In the genomic region with DNA sequence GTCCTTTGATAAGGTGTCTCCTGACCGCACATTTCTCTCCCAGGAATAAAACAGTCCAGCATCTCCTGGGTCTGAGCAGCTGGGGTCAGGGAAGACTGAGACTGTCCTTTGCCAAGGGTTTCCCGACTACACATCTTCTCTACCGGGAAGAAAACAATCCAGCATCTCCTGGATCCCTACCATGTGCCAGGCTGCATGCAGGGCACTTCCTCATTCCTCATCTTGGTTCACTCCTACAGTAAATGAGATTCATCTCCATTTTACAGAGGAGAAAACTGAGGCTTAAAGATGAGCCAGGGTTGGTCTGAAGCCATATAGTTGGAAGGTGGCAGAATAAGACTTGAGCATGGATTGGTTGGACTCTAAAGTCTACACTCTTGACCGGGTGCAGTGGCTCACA, we compare ENCODE assay signal across 2 cellular contexts.
TF ChIP-seq lines count a peak whose summit lies in the region.

No MANE protein-coding gene starts in this region.

TF ChIP-seq in IMR-90, 13 proteins besides CTCF, POLR2A, EP300 and RAD21:
- no peak for TF ChIP-seq RFX5 (IDR thresholded peaks at IDR 0.05; ENCODE audit: low read depth, low read length)
- TF ChIP-seq FOS (IDR thresholded peaks at IDR 0.05; ENCODE audit: low read depth, low read length), result no peak
- no peak for TF ChIP-seq MAFK (IDR thresholded peaks at IDR 0.05; ENCODE audit: low read depth, low read length)
- TF ChIP-seq CHD1 (IDR thresholded peaks at IDR 0.05; ENCODE audit: low read depth, low read length), result no peak
- no peak for TF ChIP-seq MAZ (IDR thresholded peaks at IDR 0.05; ENCODE audit: borderline replicate concordance, low read depth, low read length)
- no peak for TF ChIP-seq SMC3 (IDR thresholded peaks at IDR 0.05; ENCODE audit: low read depth, low read length)
- TF ChIP-seq CEBPB (IDR thresholded peaks at IDR 0.05; ENCODE audit: low read depth, low read length), result no peak
- TF ChIP-seq RCOR1 (IDR thresholded peaks at IDR 0.05; ENCODE audit: insufficient replicate concordance, low read length), result no peak
- TF ChIP-seq, protein P1, sequence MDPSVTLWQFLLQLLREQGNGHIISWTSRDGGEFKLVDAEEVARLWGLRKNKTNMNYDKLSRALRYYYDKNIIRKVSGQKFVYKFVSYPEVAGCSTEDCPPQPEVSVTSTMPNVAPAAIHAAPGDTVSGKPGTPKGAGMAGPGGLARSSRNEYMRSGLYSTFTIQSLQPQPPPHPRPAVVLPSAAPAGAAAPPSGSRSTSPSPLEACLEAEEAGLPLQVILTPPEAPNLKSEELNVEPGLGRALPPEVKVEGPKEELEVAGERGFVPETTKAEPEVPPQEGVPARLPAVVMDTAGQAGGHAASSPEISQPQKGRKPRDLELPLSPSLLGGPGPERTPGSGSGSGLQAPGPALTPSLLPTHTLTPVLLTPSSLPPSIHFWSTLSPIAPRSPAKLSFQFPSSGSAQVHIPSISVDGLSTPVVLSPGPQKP (IDR thresholded peaks at IDR 0.05; ENCODE audit: borderline replicate concordance, low read depth, low read length), result no peak
- TF ChIP-seq NFE2L2 (IDR thresholded peaks at IDR 0.05; ENCODE audit: low read depth, low read length), result no peak
- no peak for TF ChIP-seq MXI1 (IDR thresholded peaks at IDR 0.05; ENCODE audit: borderline replicate concordance, low read depth, low read length)

TF ChIP-seq in GM12878, 131 proteins besides CTCF, POLR2A, EP300 and RAD21:
- TF ChIP-seq SPI1 (IDR thresholded peaks at IDR 0.05; ENCODE audit: borderline replicate concordance, insufficient read depth, low read depth, low read length) (peak; percentile 32; the same call in 1 of the 2 replicates), ZSCAN29 (IDR thresholded peaks at IDR 0.05) (no peak)
